ENCODE assay signal across 18 cellular contexts in the genomic region with DNA sequence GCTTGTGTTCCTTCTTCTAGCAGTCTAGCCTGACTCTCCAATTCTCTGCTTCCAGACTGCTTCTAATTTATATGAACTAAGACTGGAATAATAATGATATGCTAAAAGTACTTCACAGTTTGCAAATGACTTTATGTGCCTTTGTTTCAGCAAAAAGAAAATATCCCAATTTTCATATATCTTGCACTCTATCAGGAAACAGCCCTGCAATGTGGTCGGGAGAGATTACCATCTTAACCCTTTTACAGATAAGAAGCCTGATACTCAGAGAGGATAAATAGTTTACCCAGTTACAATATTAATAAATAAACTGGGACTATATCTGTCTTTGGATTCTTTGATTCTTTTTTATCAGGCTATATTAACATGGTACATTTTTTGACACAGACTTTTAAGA.
DNase-seq lines count a peak whose midpoint lies in the region; ATAC-seq and TF ChIP-seq lines count a peak whose summit lies in the region.
"Had no signal": no experiment of that assay in that cellular context is flagged by ENCODE, and none has a peak within 500 bp of the region (broad histone marks: within the 10 kb centered on the region; RNA-seq: fewer than 3 reads in every experiment).

No MANE protein-coding gene starts in this region.

- H3K4me1 Mint-ChIP-seq in activated CD4-positive, alpha-beta T cell treated with anti-CD3 and anti-CD28 coated beads, Interleukin-2, amount 10 ng/mL, durations not matched to agents 7 days and 5 days: peaks cover 78% of the 10 kb centered on the region
- no peaks in the 10 kb centered on the region for H3K4me1 Mint-ChIP-seq in Calu3 (ENCODE audit: low read depth, unreplicated experiment)
- H3K4me1 Mint-ChIP-seq in activated naive CD8-positive, alpha-beta T cell treated with anti-CD3 and anti-CD28 coated beads for 36 hours: peaks cover 83% of the 10 kb centered on the region
- H3K4me1 Mint-ChIP-seq in natural killer cell: peaks cover 20 to 33% of the 10 kb centered on the region in 2 donors

- peaks cover 78% of the 10 kb centered on the region for H3K36me3 Mint-ChIP-seq in activated CD4-positive, alpha-beta T cell treated with anti-CD3 and anti-CD28 coated beads, Interleukin-2, amount 10 ng/mL, durations not matched to agents 7 days and 5 days (ENCODE audit: low read depth)
- peaks cover 69% of the 10 kb centered on the region for H3K36me3 Mint-ChIP-seq in Calu3 (ENCODE audit: insufficient read depth, unreplicated experiment)
- H3K36me3 Mint-ChIP-seq in activated naive CD8-positive, alpha-beta T cell treated with anti-CD3 and anti-CD28 coated beads for 36 hours: peaks cover 61% of the 10 kb centered on the region
- H3K36me3 Mint-ChIP-seq in natural killer cell: peaks cover 36% of the 10 kb centered on the region

- no peak for DNase-seq in activated CD4-positive, alpha-beta T cell treated with anti-CD3 and anti-CD28 coated beads, Interleukin-2, amount 10 ng/mL, durations not matched to agents 7 days and 5 days
- DNase-seq in activated CD4-positive, alpha-beta T cell treated with anti-CD3 and anti-CD28 coated beads for 4 hours: no peak
- no peak for DNase-seq in Calu3
- DNase-seq in activated naive CD8-positive, alpha-beta T cell treated with anti-CD3 and anti-CD28 coated beads for 36 hours: no peak
- no peak for DNase-seq in natural killer cell
- DNase-seq in NCI-H524 treated with DMSO at 0.1 percent for 48 hours (lab: John Stamatoyannopoulos, UW): no peak
- no peak for DNase-seq in C1 segment of cervical spinal cord (lab: John Stamatoyannopoulos, UW)
- no peak for DNase-seq in NCI-H82 treated with DMSO at 0.1 percent for 48 hours (lab: John Stamatoyannopoulos, UW; ENCODE audit: unreplicated experiment)
- DNase-seq: ACHN; activated CD8-positive, alpha-beta memory T cell treated with anti-CD3 and anti-CD28 coated beads for 24 hours; cortex of kidney; left cardiac atrium; NCI-H1436; NCI-H774; stimulated activated CD4-positive, alpha-beta T cell treated with anti-CD3 and anti-CD28 coated beads, Interleukin-12 subunit alpha, Interleukin-12 subunit beta, amount 100 ng/mL, for 4 hours; stimulated activated naive CD4-positive, alpha-beta T cell; upper lobe of left lung had no signal

- TF ChIP-seq CTCF in Calu3 (IDR thresholded peaks at IDR 0.05; ENCODE audit: unreplicated experiment): no peak
- TF ChIP-seq CTCF in natural killer cell (IDR thresholded peaks at IDR 0.05): no peak

- H3K9me3 Mint-ChIP-seq in activated CD4-positive, alpha-beta T cell treated with anti-CD3 and anti-CD28 coated beads, Interleukin-2, amount 10 ng/mL, durations not matched to agents 7 days and 5 days: no peaks in the 10 kb centered on the region
- H3K9me3 Mint-ChIP-seq in Calu3 (ENCODE audit: low read depth, unreplicated experiment): no peaks in the 10 kb centered on the region
- no peaks in the 10 kb centered on the region for H3K9me3 Mint-ChIP-seq in activated naive CD8-positive, alpha-beta T cell treated with anti-CD3 and anti-CD28 coated beads for 36 hours
- no peaks in the 10 kb centered on the region for H3K9me3 Mint-ChIP-seq in natural killer cell
- H3K9me3 Mint-ChIP-seq: brain had no signal

- peak overlapping the region; percentile 68 for H3K27ac Mint-ChIP-seq in activated CD4-positive, alpha-beta T cell treated with anti-CD3 and anti-CD28 coated beads, Interleukin-2, amount 10 ng/mL, durations not matched to agents 7 days and 5 days
- H3K27ac Mint-ChIP-seq in Calu3 (ENCODE audit: unreplicated experiment): peak overlapping the region; percentile 56
- peak overlapping the region; percentile 90 for H3K27ac Mint-ChIP-seq in activated naive CD8-positive, alpha-beta T cell treated with anti-CD3 and anti-CD28 coated beads for 36 hours
- H3K27ac Mint-ChIP-seq in natural killer cell: peak overlapping the region; percentile 85 to 95

- POLR2A ChIA-PET in activated CD4-positive, alpha-beta T cell treated with anti-CD3 and anti-CD28 coated beads, Interleukin-2, amount 10 ng/mL, durations not matched to agents 7 days and 5 days (lab: Charles Lee): no interaction called here

- H3K4me3 Mint-ChIP-seq in activated CD4-positive, alpha-beta T cell treated with anti-CD3 and anti-CD28 coated beads, Interleukin-2, amount 10 ng/mL, durations not matched to agents 7 days and 5 days: peak overlapping the region; percentile 2
- H3K4me3 Mint-ChIP-seq in Calu3 (ENCODE audit: low read depth, unreplicated experiment): no peak overlapping the region
- no peak overlapping the region for H3K4me3 Mint-ChIP-seq in activated naive CD8-positive, alpha-beta T cell treated with anti-CD3 and anti-CD28 coated beads for 36 hours
- no peak overlapping the region for H3K4me3 Mint-ChIP-seq in natural killer cell
- H3K4me3 Mint-ChIP-seq: brain had no signal

- H3K27me3 Mint-ChIP-seq in activated CD4-positive, alpha-beta T cell treated with anti-CD3 and anti-CD28 coated beads, Interleukin-2, amount 10 ng/mL, durations not matched to agents 7 days and 5 days: no peaks in the 10 kb centered on the region
- H3K27me3 Mint-ChIP-seq in Calu3 (ENCODE audit: unreplicated experiment) (no peaks in the 10 kb centered on the region), natural killer cell (ENCODE audit: low read depth in 2 of 2) (no peaks in the 10 kb centered on the region)
- no peaks in the 10 kb centered on the region for H3K27me3 Mint-ChIP-seq in activated naive CD8-positive, alpha-beta T cell treated with anti-CD3 and anti-CD28 coated beads for 36 hours
- H3K27me3 Mint-ChIP-seq: brain had no signal

- intact Hi-C loops in Calu3 (cut with micrococcal nuclease; ENCODE audit: unreplicated experiment): no loop called here
- intact Hi-C loops in natural killer cell (cut with micrococcal nuclease): no loop called here

- CTCF ChIA-PET in activated CD4-positive, alpha-beta T cell treated with anti-CD3 and anti-CD28 coated beads, Interleukin-2, amount 10 ng/mL, durations not matched to agents 7 days and 5 days (lab: Charles Lee): interaction anchor here (0.7 to 1.7 kb wide), 3 partner anchors 124 to 193 kb away, joined by 3 to 5 read pairs (median 3); a partner anchor contains a TSS
- CTCF ChIA-PET in Calu3 (lab: Charles Lee): no interaction called here

- no TSS peak for BruUV-seq in Calu3 (replicated peaks; lab: Mats Ljungman, UMichigan)

- ATAC-seq in natural killer cell: no peak
- ATAC-seq: left cardiac atrium had no signal
